1 cellular context compared by ENCODE assay signal in genomic region chr7:144311218-144311617, GRCh38. TPM values are rescaled to one million over a fixed set of nuclear protein-coding genes. Genes with fewer than 3 reads are reported as not detected.
"Had no signal": no experiment of that assay in that cellular context is flagged by ENCODE, and none has a peak within 500 bp of the region (broad histone marks: within the 10 kb centered on the region; RNA-seq: fewer than 3 reads in every experiment).

No MANE protein-coding gene starts in this region.

RNA-seq across cellular contexts. Expression of gene OR2A1, which starts 1.0 kb away (rescaled TPM):
- polyA plus RNA-seq: SK-N-SH had no signal

RNA-seq across cellular contexts. Expression of gene CTAGE8, which starts 42.1 kb away (rescaled TPM):
- polyA plus RNA-seq: SK-N-SH had no signal

RNA-seq across cellular contexts. Expression of gene OR2A7, which starts 46.6 kb away (rescaled TPM):
- polyA plus RNA-seq: SK-N-SH had no signal
